Comparison of ENCODE assay signal across 11 cellular contexts in the genomic region with DNA sequence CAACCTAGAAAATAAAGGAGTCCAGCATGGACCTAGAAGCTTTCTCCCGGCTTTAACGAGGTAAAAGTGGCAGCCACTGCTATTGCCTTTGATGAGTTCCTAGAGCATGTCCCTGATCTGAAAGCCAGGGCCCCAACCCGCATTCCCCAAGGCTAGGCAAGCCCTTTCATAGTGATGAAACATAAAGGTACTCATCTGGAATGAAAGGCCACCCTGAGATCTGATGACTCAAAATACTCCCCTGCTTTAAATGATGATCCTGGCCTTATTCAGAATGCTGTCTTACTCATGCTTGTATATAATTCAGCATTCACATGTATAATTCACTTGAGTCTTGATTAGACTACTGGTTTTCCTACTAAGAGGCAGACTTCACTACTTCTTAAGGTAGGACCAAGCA. TPM values are rescaled to one million over a fixed set of nuclear protein-coding genes. Genes with fewer than 3 reads are reported as not detected.
DNase-seq lines count a peak whose midpoint lies in the region; ATAC-seq and TF ChIP-seq lines count a peak whose summit lies in the region.
"Had no signal": no experiment of that assay in that cellular context is flagged by ENCODE, and none has a peak within 500 bp of the region (broad histone marks: within the 10 kb centered on the region; RNA-seq: fewer than 3 reads in every experiment).

No MANE protein-coding gene starts in this region.

- no peak for TF ChIP-seq CTCF in fibroblast of mammary gland (conservative IDR thresholded peaks at IDR 0.05; ENCODE audit: control insufficient read depth, insufficient read depth, low read depth, low read length)
- TF ChIP-seq CTCF in stomach (IDR thresholded peaks at IDR 0.05), result no peak

- peaks cover 29% of the 10 kb centered on the region for H3K36me3 ChIP-seq in GM23248 (ENCODE audit: low read depth)
- H3K36me3 ChIP-seq in stomach, result peaks cover 69 to 100% (median 100%) of the 10 kb centered on the region in 4 donors

- peaks cover 41% of the 10 kb centered on the region for H3K79me2 ChIP-seq in GM23248 (ENCODE audit: insufficient read depth)

- no peak for TF ChIP-seq EP300 in stomach (IDR thresholded peaks at IDR 0.05)

- peak; percentile 95 for DNase-seq in GM23248
- peak; percentile 82 for DNase-seq in T1000 (lab: John Stamatoyannopoulos, UW)
- peak; percentile 97 for DNase-seq in fibroblast of mammary gland (ENCODE audit: low read depth)
- peak; percentile 19 to 42 for DNase-seq in stimulated activated CD4-positive, alpha-beta T cell treated with anti-CD3 and anti-CD28 coated beads, Interleukin-4, amount 100 ng/mL, for 48 hours (ENCODE audit: low read depth in 2 of 2)
- DNase-seq in mucosa of gallbladder (ENCODE audit: low spot score), result no peak
- no peak for DNase-seq in stomach
- no peak for DNase-seq in occipital lobe (lab: John Stamatoyannopoulos, UW)
- DNase-seq: activated CD8-positive, alpha-beta memory T cell treated with anti-CD3 and anti-CD28 coated beads for 24 hours; NCI-H446 had no signal

- TF ChIP-seq POLR2A in stomach (IDR thresholded peaks at IDR 0.05), result no peak

- H2AFZ ChIP-seq in GM23248, result no peak overlapping the region

- peak overlapping the region; percentile 56 for H3K4me2 ChIP-seq in GM23248 (ENCODE audit: unreplicated experiment)

- no peak for ATAC-seq in GM19397 (IDR thresholded peaks at IDR 0.05; ENCODE audit: unreplicated experiment)

- no peaks in the 10 kb centered on the region for H3K27me3 ChIP-seq in GM23248 (replicated peaks; ENCODE audit: insufficient read depth)
- H3K27me3 ChIP-seq in stomach, result no peaks in the 10 kb centered on the region
- H3K27me3 ChIP-seq: right atrium auricular region had no signal

- peaks cover 92% of the 10 kb centered on the region for H3F3A ChIP-seq in GM23248 (ENCODE audit: insufficient read depth)

- in situ Hi-C loops in GM23248 (cut with MboI), result no loop called here

- H3K4me1 ChIP-seq in GM23248 (ENCODE audit: insufficient read depth) (peaks cover 62% of the 10 kb centered on the region), stomach (peaks cover 0 to 20% (median 4%) of the 10 kb centered on the region in 4 donors)

- WGBS in GM23248 (ENCODE audit: low coverage in 1 of 2, low lambda C conversion rate in 2 of 2, missing lambda C conversion rate in 2 of 2), 2 experiments, result 31 to 36% methylated on average over 3 of the region's 3 CpGs
- 78 to 96% (median 87%) methylated on average over 3 of the region's 3 CpGs for WGBS in stomach, 5 donors

- H3K27ac ChIP-seq in GM23248 (peak overlapping the region; percentile 99), stomach (peak overlapping the region in 1 of 5 donors; percentile 58)
- H3K27ac ChIP-seq: right atrium auricular region had no signal

- no peaks in the 10 kb centered on the region for H4K20me1 ChIP-seq in GM23248 (ENCODE audit: insufficient read depth)

- intact Hi-C loops in stomach (cut with DNase I; ENCODE audit: low total_unique reads), result no loop called here

- H3K9me3 ChIP-seq in GM23248 (ENCODE audit: low read depth) (no peaks in the 10 kb centered on the region), stomach (no peaks in the 10 kb centered on the region)
- H3K9me3 ChIP-seq: right atrium auricular region had no signal

- peak overlapping the region; percentile 9; the same call in 1 of the 2 replicates for H3K4me3 ChIP-seq in GM23248
- H3K4me3 ChIP-seq in fibroblast of mammary gland (ENCODE audit: control insufficient read depth, low read depth, low read length), result no peak overlapping the region
- H3K4me3 ChIP-seq in stomach, result no peak overlapping the region
- H3K4me3 ChIP-seq: right atrium auricular region had no signal

- no peaks in the 10 kb centered on the region for H3K9me2 ChIP-seq in GM23248 (ENCODE audit: insufficient read depth)

- H3K9ac ChIP-seq in GM23248, result peak overlapping the region; percentile 82

RNA-seq across cellular contexts. Expression of a gene that starts 21.3 kb away (rescaled TPM):
- 9.2 and 11.8 TPM in 2 replicates for total RNA-seq in GM23248 (2014; rRNA removed; shearing (Covaris generic))
- 19.6 and 21.4 TPM in 2 replicates for polyA plus RNA-seq in GM23248 (2016; fragmentation: Nextera tagmentation; extraction: Ambion mirVana)
- 14.8 TPM for total RNA-seq in mucosa of gallbladder
- 10 to 100 TPM in 1 of 5 donors, 1 to 10 TPM in 4; 3.5 to 18.3 (median 5.8) TPM for total RNA-seq in stomach
- 1 to 10 TPM; 2.1 to 4.2 (median 2.7) TPM for polyA plus RNA-seq in stomach
- 8.3 TPM for total RNA-seq in occipital lobe

RNA-seq across cellular contexts. Expression of a gene that starts 24.9 kb away (rescaled TPM):
- 105 and 141 TPM in 2 replicates for total RNA-seq in GM23248 (2014; rRNA removed; shearing (Covaris generic))
- polyA plus RNA-seq in GM23248 (2016; fragmentation: Nextera tagmentation; extraction: Ambion mirVana) (194 and 202 TPM in 2 replicates), stomach (10 to 100 TPM; 17.4 to 25.0 (median 24.0) TPM)
- total RNA-seq in mucosa of gallbladder (120 TPM), stomach (100 to 1,000 TPM in 1 of 5 donors, 10 to 100 TPM in 3, 1 to 10 TPM in 1; 9.6 to 109 (median 84.6) TPM), occipital lobe (93.3 TPM)

Comparison
In these comparisons a context has a peak if more than half of its experiments do, and no peak if none do; other contexts are left out.
1. DNase-seq: peak in GM23248 (single experiment), T1000 (single experiment), fibroblast of mammary gland (single experiment) and stimulated activated CD4-positive, alpha-beta T cell treated with anti-CD3 and anti-CD28 coated beads, Interleukin-4, amount 100 ng/mL, for 48 hours (2 of 2); none in mucosa of gallbladder (single experiment), stomach (single experiment) and occipital lobe (single experiment).